Comparison of ENCODE assay signal across 2 cellular contexts in the genomic region with DNA sequence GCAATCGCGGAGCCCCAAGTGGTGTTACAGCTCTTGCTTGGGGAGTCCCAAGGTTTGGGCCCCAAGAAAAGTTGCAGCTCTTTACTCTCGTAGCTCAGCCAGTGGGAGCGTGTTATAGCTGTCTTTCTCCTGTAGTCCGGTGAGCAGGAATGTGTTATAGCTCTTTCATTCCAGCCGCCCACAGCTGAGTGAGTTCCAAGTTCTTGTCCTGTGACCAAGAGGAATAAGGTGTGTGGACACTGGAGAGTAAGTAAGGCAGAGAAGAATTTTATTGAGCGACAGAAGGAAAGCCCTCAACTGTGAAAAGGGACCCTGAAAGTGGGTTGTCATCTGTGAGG.
TF ChIP-seq lines count a peak whose summit lies in the region.

No MANE protein-coding gene starts in this region.

TF ChIP-seq in IMR-90, 13 proteins besides CTCF, POLR2A, EP300 and RAD21:
- no peak for TF ChIP-seq ELK1 (IDR thresholded peaks at IDR 0.05; ENCODE audit: borderline replicate concordance, low read depth, low read length)
- TF ChIP-seq RCOR1 (IDR thresholded peaks at IDR 0.05; ENCODE audit: insufficient replicate concordance, low read length) = no peak
- TF ChIP-seq, protein P1, sequence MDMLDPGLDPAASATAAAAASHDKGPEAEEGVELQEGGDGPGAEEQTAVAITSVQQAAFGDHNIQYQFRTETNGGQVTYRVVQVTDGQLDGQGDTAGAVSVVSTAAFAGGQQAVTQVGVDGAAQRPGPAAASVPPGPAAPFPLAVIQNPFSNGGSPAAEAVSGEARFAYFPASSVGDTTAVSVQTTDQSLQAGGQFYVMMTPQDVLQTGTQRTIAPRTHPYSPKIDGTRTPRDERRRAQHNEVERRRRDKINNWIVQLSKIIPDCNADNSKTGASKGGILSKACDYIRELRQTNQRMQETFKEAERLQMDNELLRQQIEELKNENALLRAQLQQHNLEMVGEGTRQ (IDR thresholded peaks at IDR 0.05; ENCODE audit: low read depth, low read length) = no peak
- TF ChIP-seq CHD1 (IDR thresholded peaks at IDR 0.05; ENCODE audit: low read depth, low read length) = no peak
- no peak for TF ChIP-seq MAZ (IDR thresholded peaks at IDR 0.05; ENCODE audit: borderline replicate concordance, low read depth, low read length)
- no peak for TF ChIP-seq NFE2L2 (IDR thresholded peaks at IDR 0.05; ENCODE audit: low read depth, low read length)
- no peak for TF ChIP-seq MXI1 (IDR thresholded peaks at IDR 0.05; ENCODE audit: borderline replicate concordance, low read depth, low read length)
- no peak for TF ChIP-seq FOS (IDR thresholded peaks at IDR 0.05; ENCODE audit: low read depth, low read length)
- TF ChIP-seq MAFK (IDR thresholded peaks at IDR 0.05; ENCODE audit: low read depth, low read length) = no peak

TF ChIP-seq in HepG2, 621 proteins besides CTCF, POLR2A, EP300 and RAD21:
- TF ChIP-seq ZNF839 (CRISPR knock-in tag; IDR thresholded peaks at IDR 0.05; ENCODE audit: borderline replicate concordance) = no peak
- TF ChIP-seq SUZ12 (IDR thresholded peaks at IDR 0.05; ENCODE audit: low read depth, low read length) = no peak
- TF ChIP-seq ZBTB20 (CRISPR knock-in tag; IDR thresholded peaks at IDR 0.05; ENCODE audit: borderline replicate concordance, low read depth) = no peak
- TF ChIP-seq ZNF598 (CRISPR knock-in tag; IDR thresholded peaks at IDR 0.05; ENCODE audit: borderline replicate concordance) = no peak
- TF ChIP-seq ZNF343 (CRISPR knock-in tag; IDR thresholded peaks at IDR 0.05) = no peak
- TF ChIP-seq BORCS8-MEF2B (CRISPR knock-in tag; IDR thresholded peaks at IDR 0.05) = no peak
- no peak for TF ChIP-seq MTF1 (CRISPR knock-in tag; IDR thresholded peaks at IDR 0.05)
- TF ChIP-seq DMTF1 (CRISPR knock-in tag; IDR thresholded peaks at IDR 0.05) = no peak
- no peak for TF ChIP-seq ZNF33A (CRISPR knock-in tag; IDR thresholded peaks at IDR 0.05; ENCODE audit: borderline replicate concordance)
- no peak for TF ChIP-seq ETS1 (CRISPR knock-in tag; IDR thresholded peaks at IDR 0.05)
- TF ChIP-seq ZNF362 (CRISPR knock-in tag; IDR thresholded peaks at IDR 0.05; ENCODE audit: borderline replicate concordance) = no peak
- TF ChIP-seq ZSCAN9 (CRISPR knock-in tag; IDR thresholded peaks at IDR 0.05; ENCODE audit: borderline replicate concordance) = no peak
